In the genomic region with DNA sequence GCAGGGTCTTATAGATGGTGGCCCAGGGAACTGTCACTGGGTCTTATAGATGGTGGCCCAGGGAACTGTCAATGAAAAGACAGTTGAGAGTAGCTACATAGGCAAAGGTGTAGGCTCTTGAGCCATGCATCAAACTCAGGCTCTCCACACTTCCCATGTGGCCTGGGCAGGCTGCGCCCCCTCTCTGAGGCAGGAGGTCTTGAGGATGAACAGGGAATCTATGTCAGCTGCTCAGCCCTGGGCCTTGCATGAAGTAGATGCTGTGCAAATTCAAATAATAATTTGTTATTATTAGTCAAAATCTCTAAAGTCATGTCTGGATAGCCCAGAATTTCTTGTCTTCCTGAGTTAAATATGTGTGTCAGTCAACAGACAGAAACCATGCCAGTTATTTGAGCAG, we compare ENCODE assay signal across 1 cellular context.
TF ChIP-seq lines count a peak whose summit lies in the region.

No MANE protein-coding gene starts in this region.

TF ChIP-seq in K562, 482 proteins besides CTCF, POLR2A, EP300 and RAD21:
- TF ChIP-seq ZNF217 (CRISPR knock-in tag; IDR thresholded peaks at IDR 0.05) (no peak), ZFPM2 (CRISPR knock-in tag; IDR thresholded peaks at IDR 0.05) (no peak), ZFP1 (CRISPR knock-in tag; IDR thresholded peaks at IDR 0.05) (no peak), STAT5A (IDR thresholded peaks at IDR 0.05; ENCODE audit: borderline replicate concordance, low read length) (no peak), ZNF431 (CRISPR knock-in tag; IDR thresholded peaks at IDR 0.05) (no peak), ZNF121 (CRISPR knock-in tag; conservative IDR thresholded peaks at IDR 0.05) (no peak), HNRNPUL1 (IDR thresholded peaks at IDR 0.05; ENCODE audit: low read length) (no peak), TOE1 (IDR thresholded peaks at IDR 0.05; ENCODE audit: borderline replicate concordance) (no peak), TOE1 (CRISPR knock-in tag; IDR thresholded peaks at IDR 0.05; ENCODE audit: borderline replicate concordance, low read depth) (no peak), POLR3G (IDR thresholded peaks at IDR 0.05; ENCODE audit: extremely low read depth, insufficient read length, insufficient replicate concordance) (no peak), RAD51 (IDR thresholded peaks at IDR 0.05; ENCODE audit: borderline replicate concordance, low read depth) (no peak)
- TF ChIP-seq, protein P1, sequence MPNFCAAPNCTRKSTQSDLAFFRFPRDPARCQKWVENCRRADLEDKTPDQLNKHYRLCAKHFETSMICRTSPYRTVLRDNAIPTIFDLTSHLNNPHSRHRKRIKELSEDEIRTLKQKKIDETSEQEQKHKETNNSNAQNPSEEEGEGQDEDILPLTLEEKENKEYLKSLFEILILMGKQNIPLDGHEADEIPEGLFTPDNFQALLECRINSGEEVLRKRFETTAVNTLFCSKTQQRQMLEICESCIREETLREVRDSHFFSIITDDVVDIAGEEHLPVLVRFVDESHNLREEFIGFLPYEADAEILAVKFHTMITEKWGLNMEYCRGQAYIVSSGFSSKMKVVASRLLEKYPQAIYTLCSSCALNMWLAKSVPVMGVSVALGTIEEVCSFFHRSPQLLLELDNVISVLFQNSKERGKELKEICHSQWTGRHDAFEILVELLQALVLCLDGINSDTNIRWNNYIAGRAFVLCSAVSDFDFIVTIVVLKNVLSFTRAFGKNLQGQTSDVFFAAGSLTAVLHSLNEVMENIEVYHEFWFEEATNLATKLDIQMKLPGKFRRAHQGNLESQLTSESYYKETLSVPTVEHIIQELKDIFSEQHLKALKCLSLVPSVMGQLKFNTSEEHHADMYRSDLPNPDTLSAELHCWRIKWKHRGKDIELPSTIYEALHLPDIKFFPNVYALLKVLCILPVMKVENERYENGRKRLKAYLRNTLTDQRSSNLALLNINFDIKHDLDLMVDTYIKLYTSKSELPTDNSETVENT (CRISPR knock-in tag; IDR thresholded peaks at IDR 0.05), result no peak
- TF ChIP-seq, protein P2, sequence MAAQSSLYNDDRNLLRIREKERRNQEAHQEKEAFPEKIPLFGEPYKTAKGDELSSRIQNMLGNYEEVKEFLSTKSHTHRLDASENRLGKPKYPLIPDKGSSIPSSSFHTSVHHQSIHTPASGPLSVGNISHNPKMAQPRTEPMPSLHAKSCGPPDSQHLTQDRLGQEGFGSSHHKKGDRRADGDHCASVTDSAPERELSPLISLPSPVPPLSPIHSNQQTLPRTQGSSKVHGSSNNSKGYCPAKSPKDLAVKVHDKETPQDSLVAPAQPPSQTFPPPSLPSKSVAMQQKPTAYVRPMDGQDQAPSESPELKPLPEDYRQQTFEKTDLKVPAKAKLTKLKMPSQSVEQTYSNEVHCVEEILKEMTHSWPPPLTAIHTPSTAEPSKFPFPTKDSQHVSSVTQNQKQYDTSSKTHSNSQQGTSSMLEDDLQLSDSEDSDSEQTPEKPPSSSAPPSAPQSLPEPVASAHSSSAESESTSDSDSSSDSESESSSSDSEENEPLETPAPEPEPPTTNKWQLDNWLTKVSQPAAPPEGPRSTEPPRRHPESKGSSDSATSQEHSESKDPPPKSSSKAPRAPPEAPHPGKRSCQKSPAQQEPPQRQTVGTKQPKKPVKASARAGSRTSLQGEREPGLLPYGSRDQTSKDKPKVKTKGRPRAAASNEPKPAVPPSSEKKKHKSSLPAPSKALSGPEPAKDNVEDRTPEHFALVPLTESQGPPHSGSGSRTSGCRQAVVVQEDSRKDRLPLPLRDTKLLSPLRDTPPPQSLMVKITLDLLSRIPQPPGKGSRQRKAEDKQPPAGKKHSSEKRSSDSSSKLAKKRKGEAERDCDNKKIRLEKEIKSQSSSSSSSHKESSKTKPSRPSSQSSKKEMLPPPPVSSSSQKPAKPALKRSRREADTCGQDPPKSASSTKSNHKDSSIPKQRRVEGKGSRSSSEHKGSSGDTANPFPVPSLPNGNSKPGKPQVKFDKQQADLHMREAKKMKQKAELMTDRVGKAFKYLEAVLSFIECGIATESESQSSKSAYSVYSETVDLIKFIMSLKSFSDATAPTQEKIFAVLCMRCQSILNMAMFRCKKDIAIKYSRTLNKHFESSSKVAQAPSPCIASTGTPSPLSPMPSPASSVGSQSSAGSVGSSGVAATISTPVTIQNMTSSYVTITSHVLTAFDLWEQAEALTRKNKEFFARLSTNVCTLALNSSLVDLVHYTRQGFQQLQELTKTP (IDR thresholded peaks at IDR 0.05; ENCODE audit: low read depth in 1 of 2, partially characterized antibody in 2 of 2), result no peak
- TF ChIP-seq, protein P3, sequence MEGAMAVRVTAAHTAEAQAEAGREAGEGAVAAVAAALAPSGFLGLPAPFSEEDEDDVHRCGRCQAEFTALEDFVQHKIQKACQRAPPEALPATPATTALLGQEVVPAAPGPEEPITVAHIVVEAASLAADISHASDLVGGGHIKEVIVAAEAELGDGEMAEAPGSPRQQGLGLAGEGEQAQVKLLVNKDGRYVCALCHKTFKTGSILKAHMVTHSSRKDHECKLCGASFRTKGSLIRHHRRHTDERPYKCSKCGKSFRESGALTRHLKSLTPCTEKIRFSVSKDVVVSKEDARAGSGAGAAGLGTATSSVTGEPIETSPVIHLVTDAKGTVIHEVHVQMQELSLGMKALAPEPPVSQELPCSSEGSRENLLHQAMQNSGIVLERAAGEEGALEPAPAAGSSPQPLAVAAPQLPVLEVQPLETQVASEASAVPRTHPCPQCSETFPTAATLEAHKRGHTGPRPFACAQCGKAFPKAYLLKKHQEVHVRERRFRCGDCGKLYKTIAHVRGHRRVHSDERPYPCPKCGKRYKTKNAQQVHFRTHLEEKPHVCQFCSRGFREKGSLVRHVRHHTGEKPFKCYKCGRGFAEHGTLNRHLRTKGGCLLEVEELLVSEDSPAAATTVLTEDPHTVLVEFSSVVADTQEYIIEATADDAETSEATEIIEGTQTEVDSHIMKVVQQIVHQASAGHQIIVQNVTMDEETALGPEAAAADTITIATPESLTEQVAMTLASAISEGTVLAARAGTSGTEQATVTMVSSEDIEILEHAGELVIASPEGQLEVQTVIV (CRISPR knock-in tag; IDR thresholded peaks at IDR 0.05; ENCODE audit: borderline replicate concordance), result no peak
TF ChIP-seq in K562: peak in this region for 0.
